In genomic region chr3:169945313-169945712, GRCh38 we compare ENCODE assay signal across 10 cellular contexts. TPM values are rescaled to one million over a fixed set of nuclear protein-coding genes. Genes with fewer than 3 reads are reported as not detected.
DNase-seq lines count a peak whose midpoint lies in the region; ATAC-seq and TF ChIP-seq lines count a peak whose summit lies in the region.
"Had no signal": no experiment of that assay in that cellular context is flagged by ENCODE, and none has a peak within 500 bp of the region (broad histone marks: within the 10 kb centered on the region; RNA-seq: fewer than 3 reads in every experiment).

No MANE protein-coding gene starts in this region.

- H3K27me3 Mint-ChIP-seq in stimulated activated memory B cell treated with anti-CD40 and anti-IgM and Interleukin-4, amounts not matched to agents 10 μg/mL and 1 μg/mL and 100 μg/mL, for 72 hours, result no peaks in the 10 kb centered on the region
- H3K27me3 Mint-ChIP-seq in chondrocyte (ENCODE audit: low read depth), result peaks cover 6% of the 10 kb centered on the region

- peak; percentile 76 for ATAC-seq in GM18858 (IDR thresholded peaks at IDR 0.05; ENCODE audit: unreplicated experiment)
- ATAC-seq in stimulated activated memory B cell treated with anti-CD40 and anti-IgM and Interleukin-4, amounts not matched to agents 10 μg/mL and 1 μg/mL and 100 μg/mL, for 72 hours, result peak; percentile 96

- POLR2A ChIA-PET in HEK293T (lab: Yijun Ruan, JAX), result no interaction called here

- peak overlapping the region; percentile 94 for H3K27ac Mint-ChIP-seq in stimulated activated memory B cell treated with anti-CD40 and anti-IgM and Interleukin-4, amounts not matched to agents 10 μg/mL and 1 μg/mL and 100 μg/mL, for 72 hours
- no peak overlapping the region for H3K27ac Mint-ChIP-seq in chondrocyte (ENCODE audit: unreplicated experiment)

- TF ChIP-seq POLR2A in NB4 (IDR thresholded peaks at IDR 0.05; ENCODE audit: extremely low read depth, insufficient read length), result no peak

- no peak for TF ChIP-seq CTCF in NB4 (IDR thresholded peaks at IDR 0.05; ENCODE audit: low read depth, low read length)
- TF ChIP-seq CTCF in choroid plexus epithelial cell (conservative IDR thresholded peaks at IDR 0.05; ENCODE audit: low read depth, low read length), result no peak
- no peak for TF ChIP-seq CTCF in chondrocyte (IDR thresholded peaks at IDR 0.05)

- peak overlapping the region; percentile 21 for H3K4me3 ChIP-seq in NB4 (ENCODE audit: low read depth, low read length)
- no peak overlapping the region for H3K4me3 ChIP-seq in choroid plexus epithelial cell (ENCODE audit: low read depth, low read length)
- H3K4me3 ChIP-seq: SJSA1, tibial nerve had no signal

- H3K4me3 Mint-ChIP-seq in stimulated activated memory B cell treated with anti-CD40 and anti-IgM and Interleukin-4, amounts not matched to agents 10 μg/mL and 1 μg/mL and 100 μg/mL, for 72 hours, result peak overlapping the region; percentile 58
- no peak overlapping the region for H3K4me3 Mint-ChIP-seq in chondrocyte (ENCODE audit: unreplicated experiment)

- DNase-seq in HEK293T (ENCODE audit: extremely low spot score) (peak; percentile 28), NB4 (ENCODE audit: low read depth) (peak; percentile 93), choroid plexus epithelial cell (ENCODE audit: low read depth) (peak; percentile 24), ecto neural progenitor cell (ENCODE audit: low spot score) (no peak), D341Med (ENCODE audit: low spot score) (no peak), chondrocyte (ENCODE audit: low spot score) (no peak)

- CTCF ChIA-PET in HEK293T (lab: Yijun Ruan, JAX), result no interaction called here

- H3K9me3 Mint-ChIP-seq in stimulated activated memory B cell treated with anti-CD40 and anti-IgM and Interleukin-4, amounts not matched to agents 10 μg/mL and 1 μg/mL and 100 μg/mL, for 72 hours, result peaks cover 7% of the 10 kb centered on the region
- H3K9me3 Mint-ChIP-seq in chondrocyte (ENCODE audit: low read depth), result no peaks in the 10 kb centered on the region

- H3K36me3 Mint-ChIP-seq in stimulated activated memory B cell treated with anti-CD40 and anti-IgM and Interleukin-4, amounts not matched to agents 10 μg/mL and 1 μg/mL and 100 μg/mL, for 72 hours, result peaks cover 5% of the 10 kb centered on the region
- H3K36me3 Mint-ChIP-seq in chondrocyte (ENCODE audit: low read depth), result no peaks in the 10 kb centered on the region

- H3K4me1 Mint-ChIP-seq in stimulated activated memory B cell treated with anti-CD40 and anti-IgM and Interleukin-4, amounts not matched to agents 10 μg/mL and 1 μg/mL and 100 μg/mL, for 72 hours, result peaks cover 71% of the 10 kb centered on the region
- H3K4me1 Mint-ChIP-seq in chondrocyte (ENCODE audit: low read depth), result peaks cover 5% of the 10 kb centered on the region

TF ChIP-seq in HEK293T, 16 proteins besides CTCF, POLR2A, EP300 and RAD21:
- TF ChIP-seq ARNT (IDR thresholded peaks at IDR 0.05) (peak; percentile 61), CTBP1 (IDR thresholded peaks at IDR 0.05; ENCODE audit: borderline replicate concordance) (no peak)

RNA-seq across cellular contexts. Expression of gene SEC62, which starts 21.3 kb away (rescaled TPM):
- total RNA-seq in chondrocyte, result 99.2 to 128 TPM (median 106 TPM) in 3 replicates

RNA-seq across cellular contexts. Expression of gene SAMD7, which starts 33.9 kb away (rescaled TPM):
- not detected in 3 replicates for total RNA-seq in chondrocyte
- total RNA-seq: SJSA1, tibial nerve had no signal

Comparison
In these comparisons a context has a peak if more than half of its experiments do, and no peak if none do; other contexts are left out.
1. DNase-seq: peak in HEK293T (single experiment), NB4 (single experiment) and choroid plexus epithelial cell (single experiment); none in ecto neural progenitor cell (single experiment), D341Med (single experiment) and chondrocyte (single experiment).